8 cellular contexts compared by ENCODE assay signal in the genomic region with DNA sequence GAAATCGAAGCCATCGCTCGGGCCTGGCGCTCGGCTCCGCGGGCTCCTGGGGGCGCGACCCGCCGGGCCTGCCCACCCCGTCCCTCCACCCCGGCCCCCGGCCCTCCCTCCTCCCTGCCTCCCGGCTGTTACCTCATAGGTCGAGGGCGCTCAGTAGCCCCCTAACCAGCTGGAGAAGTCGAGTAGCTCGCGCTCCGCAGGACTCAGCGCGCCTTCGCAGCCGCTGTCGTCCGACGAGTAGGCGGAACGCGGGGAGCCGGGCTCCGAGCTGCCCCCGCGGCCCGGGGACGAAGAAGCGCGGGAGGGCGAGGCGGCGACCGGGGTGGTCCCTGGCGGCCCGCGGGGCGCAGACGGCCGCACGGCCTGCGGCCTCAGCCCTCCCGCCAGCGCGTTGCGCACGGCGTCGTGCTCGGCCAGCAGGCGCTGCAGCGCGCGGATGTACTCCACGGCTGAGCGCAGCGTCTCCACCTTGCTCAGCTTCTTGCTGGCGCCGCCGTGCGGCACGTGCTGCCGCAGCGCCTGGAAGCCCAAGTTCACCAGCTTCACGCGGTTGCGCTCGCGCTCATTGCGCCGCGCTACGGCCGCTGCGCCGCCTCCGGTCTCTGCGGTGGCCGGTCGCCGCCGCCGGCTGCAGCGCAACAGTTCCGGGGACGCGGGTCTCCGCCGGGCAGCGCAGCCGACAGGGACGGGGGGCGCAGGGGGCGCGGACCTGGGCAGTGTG. TPM values are rescaled to one million over a fixed set of nuclear protein-coding genes. Genes with fewer than 3 reads are reported as not detected.
DNase-seq lines count a peak whose midpoint lies in the region; ATAC-seq and TF ChIP-seq lines count a peak whose summit lies in the region.

No MANE protein-coding gene starts in this region.

- no peaks in the 10 kb centered on the region for H3K36me3 ChIP-seq in fibroblast of lung (ENCODE audit: control insufficient read depth, insufficient read depth, low read length)
- H3K36me3 ChIP-seq in naive thymus-derived CD4-positive, alpha-beta T cell (ENCODE audit: control insufficient read depth in 2 of 3, insufficient read depth in 3 of 3, low read length in 3 of 3): no peaks in the 10 kb centered on the region

- no peaks in the 10 kb centered on the region for H4K20me1 ChIP-seq in fibroblast of lung (ENCODE audit: control insufficient read depth, extremely low read depth, insufficient read depth, low read length)

- H3K27ac Mint-ChIP-seq in naive thymus-derived CD4-positive, alpha-beta T cell: no peak overlapping the region

- no peaks in the 10 kb centered on the region for H3K4me1 ChIP-seq in fibroblast of lung (ENCODE audit: control insufficient read depth, extremely low read depth, insufficient read depth, low read length)
- H3K4me1 ChIP-seq in naive thymus-derived CD4-positive, alpha-beta T cell (ENCODE audit: control insufficient read depth in 2 of 2, insufficient read depth in 2 of 2, low read length in 2 of 2): peaks cover 18 to 20% of the 10 kb centered on the region in 2 donors

- H3K36me3 Mint-ChIP-seq in naive thymus-derived CD4-positive, alpha-beta T cell: no peaks in the 10 kb centered on the region

- H3K9ac ChIP-seq in fibroblast of lung (ENCODE audit: insufficient read depth, low read length): no peak overlapping the region

- H3K27me3 ChIP-seq in fibroblast of lung (ENCODE audit: control insufficient read depth, insufficient read depth, low read length): peaks cover 8% of the 10 kb centered on the region
- H3K27me3 ChIP-seq in naive thymus-derived CD4-positive, alpha-beta T cell (ENCODE audit: control insufficient read depth in 2 of 2, insufficient read depth in 2 of 2, low read length in 2 of 2): no peaks in the 10 kb centered on the region

- POLR2A ChIA-PET in naive thymus-derived CD4-positive, alpha-beta T cell (lab: Charles Lee): interaction anchor here (1.3 kb wide), 1 partner anchor 32 kb away, joined by 4 read pairs; the partner anchor contains the start of genes C11orf21 and TSPAN32

- peaks cover 15 to 25% (median 21%) of the 10 kb centered on the region in 7 donors for H3K4me1 Mint-ChIP-seq in naive thymus-derived CD4-positive, alpha-beta T cell

- no peak overlapping the region for H2AFZ ChIP-seq in fibroblast of lung (ENCODE audit: low read length)

- peaks cover 0 to 44% (median 8%) of the 10 kb centered on the region in 5 donors for H3K27me3 Mint-ChIP-seq in naive thymus-derived CD4-positive, alpha-beta T cell

- no peak overlapping the region for H3K4me2 ChIP-seq in fibroblast of lung (ENCODE audit: extremely low read depth, insufficient read depth, low read length)

- no peaks in the 10 kb centered on the region for H3K9me3 Mint-ChIP-seq in naive thymus-derived CD4-positive, alpha-beta T cell

- CTCF ChIA-PET in naive thymus-derived CD4-positive, alpha-beta T cell (lab: Charles Lee): interaction anchor here (0.9 kb wide), 1 partner anchor 36 kb away, joined by 4 read pairs; no protein-coding TSS in a partner anchor

- H3K4me3 ChIP-seq in LNCaP clone FGC (ENCODE audit: low read depth, low read length) (no peak overlapping the region), fibroblast of lung (replicated peaks in 1 of 4; ENCODE audit: control extremely low read depth in 1 of 4, insufficient read depth in 1 of 4, low read depth in 3 of 4, low read length in 4 of 4) (no peak overlapping the region)
- H3K4me3 ChIP-seq in naive thymus-derived CD4-positive, alpha-beta T cell (ENCODE audit: low read length): no peak overlapping the region

- peak; percentile 88 for TF ChIP-seq CTCF in LNCaP clone FGC (IDR thresholded peaks at IDR 0.05; ENCODE audit: control insufficient read depth, extremely low read depth, insufficient read depth)
- TF ChIP-seq CTCF in fibroblast of lung (conservative IDR thresholded peaks at IDR 0.05 in 1 of 2, IDR thresholded peaks at IDR 0.05 in 1 of 2; ENCODE audit: low read depth in 1 of 2, low read length in 2 of 2): no peak

- no peaks in the 10 kb centered on the region for H3K79me2 ChIP-seq in fibroblast of lung (ENCODE audit: control insufficient read depth, insufficient read depth, low read length)

- no peaks in the 10 kb centered on the region for H3K9me3 ChIP-seq in fibroblast of lung (ENCODE audit: control insufficient read depth, insufficient read depth, low read depth, low read length)
- H3K9me3 ChIP-seq in naive thymus-derived CD4-positive, alpha-beta T cell (ENCODE audit: control insufficient read depth in 2 of 3, low read length in 3 of 3): no peaks in the 10 kb centered on the region

- peak overlapping the region in 6 of 10 donors; percentile 36 to 82 (median 62) for H3K4me3 Mint-ChIP-seq in naive thymus-derived CD4-positive, alpha-beta T cell

- H3K27ac ChIP-seq in fibroblast of lung (ENCODE audit: insufficient read depth, low read length): no peak overlapping the region
- no peak overlapping the region for H3K27ac ChIP-seq in naive thymus-derived CD4-positive, alpha-beta T cell (ENCODE audit: low read depth, low read length)

- peak; percentile 56 for ATAC-seq in naive thymus-derived CD4-positive, alpha-beta T cell
- no peak for ATAC-seq in GM18502 (IDR thresholded peaks at IDR 0.05; ENCODE audit: poor library complexity, unreplicated experiment)
- no peak for ATAC-seq in GM21423 (IDR thresholded peaks at IDR 0.05; ENCODE audit: unreplicated experiment)

- intact Hi-C loops in naive thymus-derived CD4-positive, alpha-beta T cell (cut with micrococcal nuclease): loop anchor here in 1 of 2 donors (1.0 kb wide), 1 partner anchor 151 kb away; no protein-coding TSS in a partner anchor

- peak; percentile 65 for DNase-seq in AG20443 (ENCODE audit: low spot score)
- DNase-seq in LNCaP clone FGC (ENCODE audit: low read depth): peak; percentile 63
- DNase-seq in activated CD8-positive, alpha-beta memory T cell treated with anti-CD3 and anti-CD28 coated beads, Interleukin-2, amount 50 U/mL, for 4 hours: peak; percentile 52
- peak; percentile 57 to 68 for DNase-seq in fibroblast of lung (ENCODE audit: low read depth in 2 of 2)
- peak in 7 of 9 donors; percentile 15 to 53 (median 40) for DNase-seq in naive thymus-derived CD4-positive, alpha-beta T cell
- DNase-seq in effector CD8-positive, alpha-beta T cell (lab: John Stamatoyannopoulos, UW): no peak

RNA-seq across cellular contexts. Expression of gene ASCL2, which starts 0.6 kb away (rescaled TPM):
- total RNA-seq in fibroblast of lung: not detected in 2 replicates
- not detected in 2 replicates for polyA plus RNA-seq in fibroblast of lung
- not detected in 2 replicates for polyA plus RNA-seq in fibroblast of lung (2012)
- polyA minus RNA-seq in fibroblast of lung (ENCODE audit: low replicate concordance): not detected in 2 replicates
- 1 to 10 TPM in 1 of 5 experiments, under 1 TPM in 3, not detected in 1; 0.32 to 2.1 (median 0.45) TPM for total RNA-seq in naive thymus-derived CD4-positive, alpha-beta T cell
- polyA plus RNA-seq in naive thymus-derived CD4-positive, alpha-beta T cell: not detected

RNA-seq across cellular contexts. Expression of gene C11orf21, which starts 32.0 kb away (rescaled TPM):
- under 0.01 TPM in 1 of 2 replicates, not detected in the other for total RNA-seq in fibroblast of lung
- not detected in 2 replicates for polyA plus RNA-seq in fibroblast of lung
- polyA plus RNA-seq in fibroblast of lung (2012): not detected in 2 replicates
- polyA minus RNA-seq in fibroblast of lung (ENCODE audit: low replicate concordance): not detected in 2 replicates
- 100 to 1,000 TPM in 3 of 5 experiments, 10 to 100 TPM in 2; 33.9 to 153 (median 112) TPM for total RNA-seq in naive thymus-derived CD4-positive, alpha-beta T cell
- 10 to 100 TPM; 10.7 to 14.4 TPM for polyA plus RNA-seq in naive thymus-derived CD4-positive, alpha-beta T cell

RNA-seq across cellular contexts. Expression of gene TSPAN32, which starts 32.1 kb away (rescaled TPM):
- 0.17 and 0.26 TPM in 2 replicates for total RNA-seq in fibroblast of lung
- polyA plus RNA-seq in fibroblast of lung: 0.05 TPM in 1 of 2 replicates, not detected in the other
- polyA plus RNA-seq in fibroblast of lung (2012): 0.23 and 0.31 TPM in 2 replicates
- polyA minus RNA-seq in fibroblast of lung (ENCODE audit: low replicate concordance): not detected in 2 replicates
- 100 to 1,000 TPM in 2 of 5 experiments, 10 to 100 TPM in 3; 33.5 to 116 (median 70.3) TPM for total RNA-seq in naive thymus-derived CD4-positive, alpha-beta T cell
- 10 to 100 TPM; 15.7 to 23.9 TPM for polyA plus RNA-seq in naive thymus-derived CD4-positive, alpha-beta T cell

Comparison
In these comparisons a context has a peak if more than half of its experiments do, and no peak if none do; other contexts are left out.
1. RNA of gene C11orf21, which starts 32.0 kb away (total RNA-seq): 33.9 to 153 TPM in naive thymus-derived CD4-positive, alpha-beta T cell; under 0.01 TPM in fibroblast of lung; every median in the first group is over 10 times any median in the second.
2. RNA of gene TSPAN32, which starts 32.1 kb away (total RNA-seq): 33.5 to 116 TPM in naive thymus-derived CD4-positive, alpha-beta T cell; 0.17 to 0.26 TPM in fibroblast of lung; every median in the first group is over 10 times any median in the second.